Comparison of ENCODE assay signal across 34 cellular contexts in the genomic region with DNA sequence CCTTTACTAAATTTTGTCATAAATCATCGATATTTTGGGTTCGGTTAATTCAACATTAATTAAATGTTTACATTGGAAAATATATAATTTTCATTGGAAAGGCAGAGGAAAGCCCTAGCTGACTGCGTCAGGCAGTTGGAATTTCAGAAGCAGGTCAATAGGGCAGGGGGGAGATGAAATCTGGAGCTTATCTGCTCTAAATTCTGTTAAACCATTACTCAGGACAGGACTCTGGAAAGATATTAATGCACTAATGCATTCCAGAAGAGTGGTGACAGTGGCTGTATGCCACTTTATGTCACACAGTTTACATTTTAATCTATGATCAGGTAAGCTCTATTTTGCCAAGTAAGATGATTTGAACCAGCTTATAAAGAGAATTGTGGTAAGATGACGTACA.
"Had no signal": no experiment of that assay in that cellular context is flagged by ENCODE, and none has a peak within 500 bp of the region (broad histone marks: within the 10 kb centered on the region; RNA-seq: fewer than 3 reads in every experiment).

No MANE protein-coding gene starts in this region.

- DNase-seq: activated B cell treated with CpG ODN at 0.5 μM for 24 hours; activated CD4-positive, alpha-beta memory T cell treated with anti-CD3 and anti-CD28 coated beads for 36 hours; activated CD4-positive, alpha-beta T cell treated with anti-CD3 and anti-CD28 coated beads for 4 hours; activated CD4-positive, alpha-beta T cell treated with anti-CD3 and anti-CD28 coated beads, Interleukin-2, amount 50 U/mL, for 1 hour; activated CD4-positive, CD25-positive, alpha-beta regulatory T cell treated with anti-CD3 and anti-CD28 coated beads, Interleukin-2, amount 50 U/mL, for 72 hours; activated CD8-positive, alpha-beta memory T cell treated with anti-CD3 and anti-CD28 coated beads, Interleukin-2, amount 50 U/mL, for 4 hours; activated gamma-delta T cell treated with Interleukin-2 at 50 U/mL for 16 hours; activated naive CD4-positive, alpha-beta T cell treated with anti-CD3 and anti-CD28 coated beads for 36 hours; activated T-cell treated with anti-CD3 and anti-CD28 coated beads for 4 hours; activated T-cell treated with anti-CD3 and anti-CD28 coated beads, Interleukin-2, amount 50 U/mL, for 4 hours; adrenal gland; body of pancreas; NCI-H1092 treated with DMSO at 0.1 percent for 48 hours; NCI-H1417; NCI-H187 treated with DMSO at 0.1 percent for 48 hours; NCI-H2081 treated with DMSO at 0.1 percent for 48 hours; NCI-H510A; NCI-H526; NCI-H748 treated with DMSO at 0.1 percent for 48 hours; NK-92 treated with Interleukin-12 subunit alpha and Interleukin-12 subunit beta, amount 100 ng/mL, for 24 hours; PC-3; Peyer's patch; RPMI8226; SHP77 treated with DMSO at 0.1 percent for 48 hours; SW 1271; T-helper 1 cell; T-helper 2 cell; T-helper 9 cell had no signal

- H3K9me3 ChIP-seq: adrenal gland, body of pancreas, Peyer's patch, SJSA1 had no signal

- ATAC-seq: activated naive CD4-positive, alpha-beta T cell treated with anti-CD3 and anti-CD28 coated beads, Interleukin-2, amount 50 U/mL, for 72 hours; activated T-cell treated with anti-CD3 and anti-CD28 coated beads, Interleukin-2, amount 50 U/mL, for 4 hours; body of pancreas; PC-3 had no signal

- H3K4me1 ChIP-seq: adrenal gland, body of pancreas, breast epithelium had no signal

- H3K36me3 Mint-ChIP-seq: activated CD4-positive, alpha-beta memory T cell treated with anti-CD3 and anti-CD28 coated beads for 36 hours; activated naive CD4-positive, alpha-beta T cell treated with anti-CD3 and anti-CD28 coated beads, Interleukin-2, amount 50 U/mL, for 72 hours had no signal

- H3K9me3 Mint-ChIP-seq: activated naive CD4-positive, alpha-beta T cell treated with anti-CD3 and anti-CD28 coated beads for 36 hours had no signal

- H3K27me3 Mint-ChIP-seq: activated CD4-positive, alpha-beta memory T cell treated with anti-CD3 and anti-CD28 coated beads for 36 hours had no signal

- H3K4me3 ChIP-seq: adrenal gland, body of pancreas, breast epithelium, Peyer's patch, SJSA1 had no signal

- FAIRE-seq: astrocyte had no signal

- H3K27ac ChIP-seq: adrenal gland, body of pancreas, breast epithelium, Peyer's patch, SJSA1, VCaP had no signal

- H3K36me3 ChIP-seq: adrenal gland, breast epithelium, Peyer's patch, SJSA1 had no signal

- H3K27me3 ChIP-seq: adrenal gland, body of pancreas, breast epithelium, Peyer's patch, SJSA1 had no signal

- H3K4me3 Mint-ChIP-seq: activated B cell treated with CpG ODN at 0.5 μM for 24 hours; activated CD4-positive, alpha-beta memory T cell treated with anti-CD3 and anti-CD28 coated beads for 36 hours; activated naive CD4-positive, alpha-beta T cell treated with anti-CD3 and anti-CD28 coated beads for 36 hours; activated T-cell treated with anti-CD3 and anti-CD28 coated beads, Interleukin-2, amount 50 U/mL, for 4 hours; activated T-helper 1 cell treated with anti-CD3 and anti-CD28 coated beads, Interleukin-12 subunit alpha, Interleukin-12 subunit beta, Interleukin-2, Interleukin-4 antibody, amounts not matched to agents 30 ng/mL and 10 ng/mL and 1 ng/mL, durations not matched to agents 14 hours and 24 hours and 36 hours had no signal

- H3K27ac Mint-ChIP-seq: activated B cell treated with CpG ODN at 0.5 μM for 24 hours; activated CD4-positive, alpha-beta memory T cell treated with anti-CD3 and anti-CD28 coated beads for 36 hours; activated naive CD4-positive, alpha-beta T cell treated with anti-CD3 and anti-CD28 coated beads for 36 hours; activated naive CD4-positive, alpha-beta T cell treated with anti-CD3 and anti-CD28 coated beads, Interleukin-2, amount 50 U/mL, for 72 hours; activated T-helper 1 cell treated with anti-CD3 and anti-CD28 coated beads, Interleukin-12 subunit alpha, Interleukin-12 subunit beta, Interleukin-2, Interleukin-4 antibody, amounts not matched to agents 30 ng/mL and 10 ng/mL and 1 ng/mL, durations not matched to agents 14 hours and 24 hours and 36 hours had no signal

- H3K4me1 Mint-ChIP-seq: activated B cell treated with CpG ODN at 0.5 μM for 24 hours had no signal
